ENCODE assay signal across 28 cellular contexts in genomic region chr14:104496095-104496494, GRCh38.
"Had no signal": no experiment of that assay in that cellular context is flagged by ENCODE, and none has a peak within 500 bp of the region (broad histone marks: within the 10 kb centered on the region; RNA-seq: fewer than 3 reads in every experiment).

No MANE protein-coding gene starts in this region.

- H3K4me2 ChIP-seq: neural progenitor cell had no signal

- H3K9me3 ChIP-seq: psoas muscle, thoracic aorta had no signal

- H3K36me3 Mint-ChIP-seq: neural progenitor cell had no signal

- H3K4me3 ChIP-seq: dorsolateral prefrontal cortex, gastroesophageal sphincter, heart right ventricle, left lung, neural progenitor cell, psoas muscle, skin epidermis, spleen, thoracic aorta, tibial nerve, vagina had no signal

- H3K4me3 Mint-ChIP-seq: naive thymus-derived CD4-positive, alpha-beta T cell; nephron; neural progenitor cell; stimulated activated naive B cell treated with anti-CD40 and anti-IgM and Interleukin-4, amounts not matched to agents 10 μg/mL and 1 μg/mL and 100 μg/mL, for 72 hours; stimulated activated naive CD8-positive, alpha-beta T cell treated with anti-CD3 and anti-CD28 coated beads, Interleukin-15, Interleukin-2, amounts not matched to agents 100 ng/mL and 50 ng/mL, for 24 hours had no signal

- DNase-seq: dorsolateral prefrontal cortex; effector CD4-positive, alpha-beta T cell; foreskin keratinocyte; heart right ventricle; hippocampal formation; left cardiac atrium; left lung; mammary epithelial cell; mesendoderm; midbrain; naive thymus-derived CD4-positive, alpha-beta T cell; psoas muscle; right cardiac atrium; spleen; stimulated activated CD4-positive, alpha-beta T cell treated with anti-CD3 and anti-CD28 coated beads, Interleukin-4, amount 100 ng/mL, for 4 hours; stimulated activated naive B cell treated with anti-CD40 and anti-IgM and Interleukin-4, amounts not matched to agents 10 μg/mL and 1 μg/mL and 100 μg/mL, for 72 hours had no signal

- H3K27ac Mint-ChIP-seq: naive thymus-derived CD4-positive, alpha-beta T cell; nephron; neural progenitor cell; stimulated activated naive B cell treated with anti-CD40 and anti-IgM and Interleukin-4, amounts not matched to agents 10 μg/mL and 1 μg/mL and 100 μg/mL, for 72 hours; stimulated activated naive CD8-positive, alpha-beta T cell treated with anti-CD3 and anti-CD28 coated beads, Interleukin-15, Interleukin-2, amounts not matched to agents 100 ng/mL and 50 ng/mL, for 24 hours had no signal

- H3K4me1 ChIP-seq: foreskin keratinocyte, gastroesophageal sphincter, heart right ventricle, left lung, neural progenitor cell, parathyroid adenoma, psoas muscle, spleen, tibial nerve, vagina had no signal

- ATAC-seq: esophagus mucosa; foreskin keratinocyte; gastroesophageal sphincter; heart right ventricle; left cardiac atrium; left lung; naive thymus-derived CD4-positive, alpha-beta T cell; right cardiac atrium had no signal

- H3K27me3 ChIP-seq: foreskin keratinocyte, heart right ventricle, left lung, neural progenitor cell, spleen, tibial nerve, vagina had no signal

- H3K9ac ChIP-seq: neural progenitor cell, parathyroid adenoma had no signal

- H3K79me2 ChIP-seq: parathyroid adenoma had no signal

- H3K27ac ChIP-seq: dorsolateral prefrontal cortex, epithelial cell of prostate, foreskin keratinocyte, gastroesophageal sphincter, heart right ventricle, left lung, neural progenitor cell, parathyroid adenoma, psoas muscle, skin epidermis, spleen, thoracic aorta, tibial nerve, vagina had no signal

- H3K4me1 Mint-ChIP-seq: nephron; neural progenitor cell; stimulated activated naive B cell treated with anti-CD40 and anti-IgM and Interleukin-4, amounts not matched to agents 10 μg/mL and 1 μg/mL and 100 μg/mL, for 72 hours had no signal

- H3K36me3 ChIP-seq: gastroesophageal sphincter, heart right ventricle, left lung, neural progenitor cell, spleen, thoracic aorta, tibial nerve, vagina had no signal

- FAIRE-seq: islet of Langerhans had no signal

- H2AFZ ChIP-seq: neural progenitor cell, parathyroid adenoma had no signal
